15 cellular contexts compared by ENCODE assay signal in the genomic region with DNA sequence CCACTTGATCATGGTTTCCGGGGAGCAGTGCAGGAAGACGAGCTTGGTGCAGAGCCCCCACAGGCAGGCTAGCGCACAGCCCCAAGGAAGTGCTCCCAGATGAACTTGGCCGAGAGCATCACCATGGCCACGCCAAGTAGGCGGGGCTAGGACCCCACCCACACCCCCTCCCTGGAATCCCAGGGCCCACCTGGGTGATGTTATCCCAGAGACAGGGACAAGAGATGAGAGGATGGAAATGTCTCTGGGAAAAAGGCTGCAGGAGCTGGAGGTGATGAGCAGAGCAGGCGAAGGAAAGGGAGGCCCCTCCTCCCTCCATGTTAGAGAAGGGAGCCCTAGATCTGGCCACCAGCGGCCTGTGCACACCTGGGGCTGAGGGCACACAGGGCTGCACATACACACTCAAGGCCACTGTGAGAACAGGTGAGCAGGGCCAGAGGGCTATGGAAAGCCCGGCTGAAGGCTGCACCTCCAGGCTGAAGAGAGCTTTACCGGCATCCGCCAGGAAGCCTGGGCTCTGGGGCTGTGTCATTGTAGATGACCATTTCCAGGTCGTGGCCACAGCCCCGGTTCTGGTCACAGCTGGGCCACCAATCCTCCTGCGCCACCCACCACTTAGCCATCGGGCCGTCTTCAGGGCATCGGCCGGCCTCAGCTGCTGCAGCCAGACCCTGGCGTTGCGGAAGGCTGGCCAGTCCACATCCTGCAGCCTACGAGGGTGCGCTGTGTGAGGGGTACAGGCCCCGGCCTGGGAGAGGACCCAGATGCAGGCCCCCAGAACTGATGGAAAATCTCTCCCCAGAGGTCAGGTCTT. TPM values are rescaled to one million over a fixed set of nuclear protein-coding genes. Genes with fewer than 3 reads are reported as not detected.
DNase-seq lines count a peak whose midpoint lies in the region; ATAC-seq and TF ChIP-seq lines count a peak whose summit lies in the region.
"Had no signal": no experiment of that assay in that cellular context is flagged by ENCODE, and none has a peak within 500 bp of the region (broad histone marks: within the 10 kb centered on the region; RNA-seq: fewer than 3 reads in every experiment).

No MANE protein-coding gene starts in this region.

- H3K27ac Mint-ChIP-seq in HFFc6 (no peak overlapping the region), endothelial cell (ENCODE audit: unreplicated experiment) (no peak overlapping the region)
- H3K27ac Mint-ChIP-seq: dendritic cell treated with granulocyte-macrophage colony-stimulating factor and Interleukin-4, amounts not matched to agents 40 ng/mL and 50 ng/mL, for 4 days; immature natural killer cell; nephron had no signal

- intact Hi-C loops in OCI-LY7 (cut with micrococcal nuclease; ENCODE audit: unreplicated experiment) = no loop called here

- no peak for TF ChIP-seq CTCF in DND-41 (IDR thresholded peaks at IDR 0.05; ENCODE audit: borderline replicate concordance, extremely low read depth, low read length, poor library complexity, severe bottlenecking)
- TF ChIP-seq CTCF in HFFc6 (IDR thresholded peaks at IDR 0.05) = 0 out of 2 replicates have a peak, but pooled peaks have one; percentile 17
- TF ChIP-seq CTCF in endothelial cell (IDR thresholded peaks at IDR 0.05; ENCODE audit: unreplicated experiment) = no peak
- no peak for TF ChIP-seq CTCF in OCI-LY7 (conservative IDR thresholded peaks at IDR 0.05; ENCODE audit: low read length)

- H3K36me3 Mint-ChIP-seq in HFFc6 (ENCODE audit: low read depth) (no peaks in the 10 kb centered on the region), endothelial cell (ENCODE audit: low read depth, unreplicated experiment) (no peaks in the 10 kb centered on the region)
- H3K36me3 Mint-ChIP-seq: immature natural killer cell had no signal

- POLR2A ChIA-PET in OCI-LY7 (lab: Charles Lee) = no interaction called here

- H3K36me3 ChIP-seq in DND-41 (ENCODE audit: insufficient read depth, low read length) (peaks cover 11% of the 10 kb centered on the region; the same call in 1 of the 2 replicates), OCI-LY7 (ENCODE audit: insufficient read depth, low read length) (no peaks in the 10 kb centered on the region)

- H3K4me1 Mint-ChIP-seq in HFFc6 (ENCODE audit: low read depth) (no peaks in the 10 kb centered on the region), endothelial cell (ENCODE audit: unreplicated experiment) (peaks cover 3% of the 10 kb centered on the region)
- H3K4me1 Mint-ChIP-seq: immature natural killer cell had no signal

- in situ Hi-C loops in KBM-7 (cut with MboI; ENCODE audit: low pct_unique_long_range_greater_than_20kb, low sequenced_read_pairs) = no loop called here

- BruUV-seq in OCI-LY7 (replicated peaks; lab: Mats Ljungman, UMichigan) = no TSS peak

- H3K9ac ChIP-seq in DND-41 (ENCODE audit: low read depth, low read length) = no peak overlapping the region

- H3K4me1 ChIP-seq in DND-41 (ENCODE audit: insufficient read depth, low read length) (no peaks in the 10 kb centered on the region), OCI-LY7 (ENCODE audit: insufficient read depth, low read length, poor library complexity, severe bottlenecking) (no peaks in the 10 kb centered on the region)

- CTCF ChIA-PET in OCI-LY7 (lab: Charles Lee; ENCODE audit: unreplicated experiment) = no interaction called here

- H2AFZ ChIP-seq in DND-41 (ENCODE audit: low read depth, low read length) = no peak overlapping the region
- no peak overlapping the region for H2AFZ ChIP-seq in OCI-LY7 (ENCODE audit: low read length)

- DNase-seq in DND-41 = peak; percentile 6
- DNase-seq in HFFc6 = no peak
- peak; percentile 1 for DNase-seq in endothelial cell (ENCODE audit: low spot score)
- DNase-seq in mucosa of gallbladder (ENCODE audit: low spot score) = peak; percentile 9
- no peak for DNase-seq in KBM-7
- DNase-seq in OCI-LY7 (ENCODE audit: low spot score) = no peak
- no peak for DNase-seq in GM19240 (ENCODE audit: insufficient read length, low spot score)
- no peak for DNase-seq in GF-D8 (lab: John Stamatoyannopoulos, UW)
- DNase-seq: amniotic stem cell, COR-L47, immature natural killer cell, T-helper 1 cell had no signal

- ATAC-seq in DND-41 (ENCODE audit: insufficient read depth, low read depth) = no peak; the same call in 2 of the 3 replicates

- no peaks in the 10 kb centered on the region for H3K9me3 Mint-ChIP-seq in HFFc6
- no peaks in the 10 kb centered on the region for H3K9me3 Mint-ChIP-seq in endothelial cell (ENCODE audit: unreplicated experiment)
- H3K9me3 Mint-ChIP-seq: dendritic cell treated with granulocyte-macrophage colony-stimulating factor and Interleukin-4, amounts not matched to agents 40 ng/mL and 50 ng/mL, for 4 days; immature natural killer cell had no signal

- H3K9me3 ChIP-seq in DND-41 (ENCODE audit: insufficient read depth, low read length, severe bottlenecking) = no peaks in the 10 kb centered on the region
- no peaks in the 10 kb centered on the region for H3K9me3 ChIP-seq in OCI-LY7 (ENCODE audit: low read length)
- H3K9me3 ChIP-seq: tibial artery had no signal

- H4K20me1 ChIP-seq in DND-41 (ENCODE audit: insufficient read depth, low read length) (peaks cover 2% of the 10 kb centered on the region), OCI-LY7 (ENCODE audit: insufficient read depth, low read length) (no peaks in the 10 kb centered on the region)

- H3K4me2 ChIP-seq in DND-41 (ENCODE audit: insufficient read depth, low read length) = no peak overlapping the region
- H3K4me2 ChIP-seq in OCI-LY7 (ENCODE audit: low read length) = no peak overlapping the region

- H3K27me3 Mint-ChIP-seq in HFFc6 (ENCODE audit: insufficient read depth) (peaks cover 14% of the 10 kb centered on the region), endothelial cell (ENCODE audit: unreplicated experiment) (peaks cover 10% of the 10 kb centered on the region)

- no peaks in the 10 kb centered on the region for H3K79me2 ChIP-seq in DND-41 (ENCODE audit: insufficient read depth, low read length)
- H3K79me2 ChIP-seq in OCI-LY7 (ENCODE audit: insufficient read depth, low read depth, low read length) = no peaks in the 10 kb centered on the region

- no peak overlapping the region for H3K4me3 ChIP-seq in DND-41 (ENCODE audit: low read depth in 1 of 2, low read length in 2 of 2)
- no peak overlapping the region for H3K4me3 ChIP-seq in OCI-LY7 (ENCODE audit: low read depth, low read length, poor library complexity, severe bottlenecking)
- H3K4me3 ChIP-seq: tibial artery had no signal

- no peak overlapping the region for H3K4me3 Mint-ChIP-seq in HFFc6
- H3K4me3 Mint-ChIP-seq in endothelial cell (ENCODE audit: unreplicated experiment) = no peak overlapping the region
- H3K4me3 Mint-ChIP-seq: dendritic cell treated with granulocyte-macrophage colony-stimulating factor and Interleukin-4, amounts not matched to agents 40 ng/mL and 50 ng/mL, for 4 days; immature natural killer cell; nephron had no signal

- no peaks in the 10 kb centered on the region for H3K27me3 ChIP-seq in DND-41 (ENCODE audit: insufficient read depth, low read length, poor library complexity)

- no peak overlapping the region for H3K27ac ChIP-seq in DND-41 (ENCODE audit: low read length)
- no peak overlapping the region for H3K27ac ChIP-seq in OCI-LY7 (ENCODE audit: low read depth, low read length, poor library complexity, severe bottlenecking)
- H3K27ac ChIP-seq: tibial artery had no signal

- H3K9me2 ChIP-seq in OCI-LY7 (ENCODE audit: insufficient read depth, low read length) = no peaks in the 10 kb centered on the region

RNA-seq across cellular contexts. Expression of a gene that starts 24.9 kb away (rescaled TPM):
- 10 to 100 TPM; 12.0 to 17.8 (median 12.6) TPM for total RNA-seq in HFFc6 (2021; fragmentation: NEBNext Ultra II Directional; extraction: Animal tissue kit (Norgen Biotek cat#: 25700))
- total RNA-seq in endothelial cell (ENCODE audit: unreplicated experiment) (37.6 TPM), mucosa of gallbladder (39.1 TPM), OCI-LY7 (2022) (9.6 and 11.5 TPM in 2 replicates)
- 3.4 and 4.7 TPM in 2 replicates for total RNA-seq in OCI-LY7 (2014; rRNA removed; shearing (Covaris generic))

Comparison
In these comparisons a context has a peak if more than half of its experiments do, and no peak if none do; other contexts are left out.
1. DNase-seq: peak in DND-41 (single experiment), endothelial cell (single experiment) and mucosa of gallbladder (single experiment); none in HFFc6 (single experiment), KBM-7 (single experiment), OCI-LY7 (single experiment), GM19240 (single experiment) and GF-D8 (single experiment).